ENCODE assay signal across 13 cellular contexts in genomic region chr11:72237112-72237931, GRCh38. TPM values are rescaled to one million over a fixed set of nuclear protein-coding genes. Genes with fewer than 3 reads are reported as not detected.
DNase-seq lines count a peak whose midpoint lies in the region; ATAC-seq and TF ChIP-seq lines count a peak whose summit lies in the region.
"Had no signal": no experiment of that assay in that cellular context is flagged by ENCODE, and none has a peak within 500 bp of the region (broad histone marks: within the 10 kb centered on the region; RNA-seq: fewer than 3 reads in every experiment).

No MANE protein-coding gene starts in this region.

- in situ Hi-C loops in GM13977 (cut with MboI; ENCODE audit: low pct_unique_long_range_greater_than_20kb, low sequenced_read_pairs, unreplicated experiment) = no loop called here

- H3K4me1 Mint-ChIP-seq in IgD-negative memory B cell = peaks cover 9 to 14% (median 13%) of the 10 kb centered on the region in 3 donors
- H3K4me1 Mint-ChIP-seq in CD4-positive, alpha-beta T cell (ENCODE audit: low read depth) = peaks cover 23% of the 10 kb centered on the region

- TF ChIP-seq EP300 in gastroesophageal sphincter (IDR thresholded peaks at IDR 0.05) = no peak

- TF ChIP-seq POLR2A in gastroesophageal sphincter (IDR thresholded peaks at IDR 0.05) = no peak

- CTCF ChIA-PET in CD4-positive, alpha-beta T cell (lab: Charles Lee) = interaction anchor here (0.8 to 1.1 kb wide), 4 partner anchors 10 to 54 kb away, joined by 3 to 7 read pairs (median 4); no protein-coding TSS in a partner anchor

- TF ChIP-seq CTCF in GM13977 (IDR thresholded peaks at IDR 0.05; ENCODE audit: extremely low read depth, insufficient read depth, missing control alignments) (no peak), gastroesophageal sphincter (IDR thresholded peaks at IDR 0.05) (no peak)
- no peak for TF ChIP-seq CTCF in CD4-positive, alpha-beta T cell (IDR thresholded peaks at IDR 0.05)

- H3K36me3 ChIP-seq in gastroesophageal sphincter = peaks cover 0 to 60% of the 10 kb centered on the region in 2 donors
- H3K36me3 ChIP-seq: breast epithelium had no signal

- 80% methylated on average over 1 of the region's 22 CpGs; no CpG with 5 or more reads in 1 of the 2 donors for WGBS in gastroesophageal sphincter (ENCODE audit: low coverage in 1 of 2), 2 donors

- H3K4me3 Mint-ChIP-seq in IgD-negative memory B cell = peak overlapping the region in 1 of 4 donors; percentile 21
- H3K4me3 Mint-ChIP-seq in CD4-positive, alpha-beta T cell = no peak overlapping the region
- H3K4me3 Mint-ChIP-seq: CD4-positive, CD25-positive, alpha-beta regulatory T cell had no signal

- H3K27me3 ChIP-seq in gastroesophageal sphincter = peaks cover 22% of the 10 kb centered on the region
- peaks cover 32% of the 10 kb centered on the region for H3K27me3 ChIP-seq in CD4-positive, alpha-beta T cell (ENCODE audit: control insufficient read depth, insufficient read depth, low read length)

- H3K27ac Mint-ChIP-seq in IgD-negative memory B cell = peak overlapping the region in 2 of 3 donors; percentile 53 to 73
- H3K27ac Mint-ChIP-seq in CD4-positive, alpha-beta T cell = no peak overlapping the region

- DNase-seq in GM13977 (ENCODE audit: low spot score) (peak; percentile 33), sciatic nerve (ENCODE audit: low spot score) (no peak)
- DNase-seq in CD4-positive, alpha-beta T cell = no peak

- POLR2A ChIA-PET in CD4-positive, alpha-beta T cell (lab: Charles Lee) = interaction anchor here (1.8 to 2.0 kb wide), 2 partner anchors 12 to 14 kb away, joined by 5 to 7 read pairs; no protein-coding TSS in a partner anchor

- intact Hi-C loops in sciatic nerve (cut with DNase I) = no loop called here
- intact Hi-C loops in CD4-positive, alpha-beta T cell (cut with DNase I, micrococcal nuclease) = no loop called here

- peaks cover 27% of the 10 kb centered on the region for H3K27me3 Mint-ChIP-seq in IgD-negative memory B cell
- H3K27me3 Mint-ChIP-seq in CD4-positive, alpha-beta T cell = peaks cover 32% of the 10 kb centered on the region

- H3K4me3 ChIP-seq in gastroesophageal sphincter = no peak overlapping the region
- H3K4me3 ChIP-seq: breast epithelium, gastrocnemius medialis, thoracic aorta had no signal

- H3K9me3 ChIP-seq in gastroesophageal sphincter = no peaks in the 10 kb centered on the region
- H3K9me3 ChIP-seq in CD4-positive, alpha-beta T cell (ENCODE audit: control insufficient read depth, low read length) = no peaks in the 10 kb centered on the region
- H3K9me3 ChIP-seq: breast epithelium, gastrocnemius medialis, thoracic aorta had no signal

- ATAC-seq in gastroesophageal sphincter (no peak), sciatic nerve (peak; percentile 3), HG03571 (IDR thresholded peaks at IDR 0.05; ENCODE audit: unreplicated experiment) (no peak), GM21786 (IDR thresholded peaks at IDR 0.05; ENCODE audit: unreplicated experiment) (no peak)
- no peak for ATAC-seq in CD4-positive, alpha-beta T cell (ENCODE audit: poor library complexity)
- ATAC-seq: gastrocnemius medialis had no signal

- H3K27ac ChIP-seq in gastroesophageal sphincter = peak overlapping the region in 3 of 4 donors; percentile 80 to 89 (median 86)
- no peak overlapping the region for H3K27ac ChIP-seq in CD4-positive, alpha-beta T cell (ENCODE audit: low read depth, low read length)
- H3K27ac ChIP-seq: thoracic aorta had no signal

- H3K36me3 Mint-ChIP-seq in IgD-negative memory B cell = no peaks in the 10 kb centered on the region
- H3K36me3 Mint-ChIP-seq in CD4-positive, alpha-beta T cell (ENCODE audit: low read depth) = peaks cover 48% of the 10 kb centered on the region

- peaks cover 0 to 3% (median 0%) of the 10 kb centered on the region in 3 donors for H3K9me3 Mint-ChIP-seq in IgD-negative memory B cell
- H3K9me3 Mint-ChIP-seq in CD4-positive, alpha-beta T cell = no peaks in the 10 kb centered on the region
- H3K9me3 Mint-ChIP-seq: activated naive CD4-positive, alpha-beta T cell treated with anti-CD3 and anti-CD28 coated beads, Interleukin-2, amount 50 U/mL, for 72 hours had no signal

- peaks cover 0 to 84% (median 38%) of the 10 kb centered on the region in 3 donors for H3K4me1 ChIP-seq in gastroesophageal sphincter

RNA-seq across cellular contexts. Expression of gene PHOX2A, which starts 6.7 kb away (rescaled TPM):
- polyA plus RNA-seq in IgD-negative memory B cell = not detected
- total RNA-seq in gastroesophageal sphincter (1 to 10 TPM in 1 of 4 donors, under 1 TPM in 2, not detected in 1; 0.37 to 3.2 (median 0.89) TPM), sciatic nerve (not detected)
- total RNA-seq in CD4-positive, alpha-beta T cell = not detected
- total RNA-seq: activated naive CD4-positive, alpha-beta T cell treated with anti-CD3 and anti-CD28 coated beads, Interleukin-2, amount 50 U/mL, for 72 hours; breast epithelium; CD4-positive, CD25-positive, alpha-beta regulatory T cell; gastrocnemius medialis; thoracic aorta had no signal
- polyA plus RNA-seq: CD4-positive, CD25-positive, alpha-beta regulatory T cell; keratinocyte had no signal

RNA-seq across cellular contexts. Expression of gene INPPL1, which starts 12.8 kb away (rescaled TPM):
- 11.7 TPM for polyA plus RNA-seq in IgD-negative memory B cell
- 100 to 1,000 TPM in 2 of 4 donors, 10 to 100 TPM in 2; 65.8 to 134 (median 92.4) TPM for total RNA-seq in gastroesophageal sphincter
- total RNA-seq in sciatic nerve = 142 TPM
- 100 to 1,000 TPM; 124 to 128 TPM for total RNA-seq in CD4-positive, alpha-beta T cell

RNA-seq across cellular contexts. Expression of gene FOLR2, which starts 20.7 kb away (rescaled TPM):
- polyA plus RNA-seq in IgD-negative memory B cell = 16.1 TPM
- total RNA-seq in gastroesophageal sphincter = 10 to 100 TPM in 3 of 4 donors, 1 to 10 TPM in 1; 7.3 to 70.3 (median 33.9) TPM
- total RNA-seq in sciatic nerve = 28.4 TPM
- total RNA-seq in CD4-positive, alpha-beta T cell = not detected
- total RNA-seq: activated naive CD4-positive, alpha-beta T cell treated with anti-CD3 and anti-CD28 coated beads, Interleukin-2, amount 50 U/mL, for 72 hours; CD4-positive, CD25-positive, alpha-beta regulatory T cell had no signal
- polyA plus RNA-seq: keratinocyte had no signal

RNA-seq across cellular contexts. Expression of gene FOLR1, which starts 45.4 kb away (rescaled TPM):
- not detected for polyA plus RNA-seq in IgD-negative memory B cell
- total RNA-seq in gastroesophageal sphincter = 10 to 100 TPM in 1 of 4 donors, under 1 TPM in 1, not detected in 2; 0.81 to 23.7 TPM
- 1.2 TPM for total RNA-seq in sciatic nerve
- total RNA-seq in CD4-positive, alpha-beta T cell = not detected
- total RNA-seq: activated naive CD4-positive, alpha-beta T cell treated with anti-CD3 and anti-CD28 coated beads, Interleukin-2, amount 50 U/mL, for 72 hours; CD4-positive, CD25-positive, alpha-beta regulatory T cell; gastrocnemius medialis; thoracic aorta had no signal
- polyA plus RNA-seq: CD4-positive, CD25-positive, alpha-beta regulatory T cell had no signal

Comparison
In these comparisons a context has a peak if more than half of its experiments do, and no peak if none do; other contexts are left out.
1. RNA of gene FOLR2, which starts 20.7 kb away (total RNA-seq): 7.3 to 70.3 TPM in gastroesophageal sphincter and 28.4 TPM in sciatic nerve (single experiment); not detected in CD4-positive, alpha-beta T cell; every median in the first group is over 4 times any median in the second.